ENCODE assay signal across 8 cellular contexts in genomic region chr4:4289930-4290850, GRCh38.
DNase-seq lines count a peak whose midpoint lies in the region; ATAC-seq and TF ChIP-seq lines count a peak whose summit lies in the region.

Gene LYAR (minus strand): TSS chr4:4290154. CDS start chr4:4283742, 6,412 bp downstream.
Gene ZBTB49 (plus strand): TSS chr4:4290251. CDS start chr4:4299946, 9,695 bp downstream.

- no peaks in the 10 kb centered on the region for H3K9me3 Mint-ChIP-seq in central memory CD8-positive, alpha-beta T cell

- TF ChIP-seq CTCF in AG09309 (IDR thresholded peaks at IDR 0.05; ENCODE audit: control insufficient read depth, insufficient read depth, low read depth, low read length, missing control alignments), result no peak

- H3K4me1 Mint-ChIP-seq in central memory CD8-positive, alpha-beta T cell, result peaks cover 73% of the 10 kb centered on the region

- H3K36me3 Mint-ChIP-seq in central memory CD8-positive, alpha-beta T cell (ENCODE audit: insufficient read depth), result peaks cover 20% of the 10 kb centered on the region

- peak; percentile 79 for ATAC-seq in GM18873 (IDR thresholded peaks at IDR 0.05; ENCODE audit: low FRiP score, unreplicated experiment)
- peak; percentile 87 for ATAC-seq in HG03135 (IDR thresholded peaks at IDR 0.05; ENCODE audit: unreplicated experiment)
- peak; percentile 90 for ATAC-seq in central memory CD8-positive, alpha-beta T cell (replicated peaks; ENCODE audit: extremely low read depth, poor library complexity, severe bottlenecking)

- H3K4me3 Mint-ChIP-seq in central memory CD8-positive, alpha-beta T cell, result peak within 1 kb of the TSS; percentile 98

- H3K27me3 Mint-ChIP-seq in central memory CD8-positive, alpha-beta T cell, result no peaks in the 10 kb centered on the region

- peak; percentile 42 for DNase-seq in AG09309 (ENCODE audit: low read depth)
- peak; percentile 93 for DNase-seq in NCI-H2227 (lab: John Stamatoyannopoulos, UW; ENCODE audit: unreplicated experiment)
- DNase-seq in activated CD4-positive, CD25-positive, alpha-beta regulatory T cell treated with anti-CD3 and anti-CD28 coated beads, Interleukin-2, amount 50 U/mL, for 16 hours (ENCODE audit: low read depth, low spot score), result peak; percentile 94
- peak; percentile 96 to 98 for DNase-seq in central memory CD8-positive, alpha-beta T cell (ENCODE audit: low spot score in 2 of 2)
- peak; percentile 98 for DNase-seq in islet precursor cell
- DNase-seq in stimulated activated CD4-positive, alpha-beta T cell treated with anti-CD3 and anti-CD28 coated beads, Interleukin-12 subunit alpha, Interleukin-12 subunit beta, amount 100 ng/mL, for 24 hours (ENCODE audit: low read depth in 2 of 2), result peak; percentile 93 to 97

- H3K27ac Mint-ChIP-seq in central memory CD8-positive, alpha-beta T cell (ENCODE audit: low read depth), result peak within 1 kb of the TSS; percentile 92

- H3K4me3 ChIP-seq in AG09309 (ENCODE audit: control insufficient read depth, low read depth, low read length), result peak within 1 kb of the TSS; percentile 91

Comparison
In these comparisons a context has a peak if more than half of its experiments do, and no peak if none do; other contexts are left out.
1. Peak in every context shown above with its lines: DNase-seq, ATAC-seq and H3K4me3 ChIP-seq.
2. DNase-seq: peak in every context shown above with its lines; median percentile 98 in islet precursor cell; 97 in central memory CD8-positive, alpha-beta T cell; 95 in stimulated activated CD4-positive, alpha-beta T cell treated with anti-CD3 and anti-CD28 coated beads, Interleukin-12 subunit alpha, Interleukin-12 subunit beta, amount 100 ng/mL, for 24 hours; 94 in activated CD4-positive, CD25-positive, alpha-beta regulatory T cell treated with anti-CD3 and anti-CD28 coated beads, Interleukin-2, amount 50 U/mL, for 16 hours; 93 in NCI-H2227; 42 in AG09309.